22 cellular contexts compared by ENCODE assay signal in the genomic region with DNA sequence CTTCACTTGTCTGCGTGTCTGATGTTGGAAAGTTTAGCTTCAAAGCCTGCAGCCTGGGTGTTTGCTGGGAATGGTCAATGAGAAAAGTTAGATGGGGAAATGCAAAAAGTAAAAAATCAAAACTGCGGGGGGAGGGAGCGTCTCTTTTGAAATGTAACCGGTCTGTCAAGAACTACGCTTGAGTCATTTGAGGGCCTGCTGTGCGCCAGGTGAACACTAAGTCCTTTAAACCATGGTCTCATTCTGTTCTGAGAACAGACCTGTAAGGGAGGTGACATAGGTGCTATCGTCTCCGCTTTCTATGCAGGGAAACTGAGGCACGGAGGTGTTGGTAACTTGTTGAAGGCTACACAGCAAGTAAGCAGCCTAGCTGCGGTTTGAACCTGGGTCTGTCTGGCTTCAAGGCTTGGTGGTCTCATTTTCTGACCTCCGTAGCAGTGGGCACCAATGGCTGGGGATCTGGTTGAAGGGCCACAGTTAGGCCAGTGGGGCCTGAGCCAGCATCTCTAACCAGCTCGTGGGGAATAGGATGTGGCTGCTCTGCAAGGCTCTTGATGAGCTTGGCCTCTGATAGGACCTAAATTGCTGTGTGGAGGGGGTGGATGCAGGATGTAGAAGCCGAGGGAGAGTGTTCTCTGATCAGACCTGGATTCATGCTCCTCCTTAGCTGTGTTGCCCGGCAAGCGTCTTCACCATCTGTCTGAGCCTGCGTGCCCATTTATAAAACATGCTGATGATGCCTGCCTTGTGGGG. TPM values are rescaled to one million over a fixed set of nuclear protein-coding genes. Genes with fewer than 3 reads are reported as not detected.
A peak's percentile ranks its signal among the peaks of the same experiment; 100 is the strongest.
DNase-seq lines count a peak whose midpoint lies in the region; ATAC-seq and TF ChIP-seq lines count a peak whose summit lies in the region.
"Had no signal": no experiment of that assay in that cellular context is flagged by ENCODE, and none has a peak within 500 bp of the region (broad histone marks: within the 10 kb centered on the region; RNA-seq: fewer than 3 reads in every experiment).

No MANE protein-coding gene starts in this region.

- DNase-seq in endodermal cell, result peak; percentile 68
- no peak for DNase-seq in SIG-M5 (lab: John Stamatoyannopoulos, UW)
- no peak for DNase-seq in natural killer cell treated with Interleukin-12 subunit alpha and Interleukin-12 subunit beta and Interleukin-15 and Interleukin-18, amount 100 ng/mL, for 72 hours (ENCODE audit: low spot score)
- no peak for DNase-seq in cardiac septum (ENCODE audit: low spot score)
- DNase-seq: BE2C; CD4-positive, CD25-positive, alpha-beta regulatory T cell; COR-L47; DMS 273 treated with DMSO at 0.1 percent for 48 hours; DND-41; MV-4-11; NCI-H1694 treated with DMSO at 0.1 percent for 48 hours; NCI-H2107; NCI-H2227 treated with DMSO at 0.1 percent for 48 hours; NCI-H510A treated with DMSO at 0.1 percent for 48 hours; NCI-H774; SHP77 had no signal

- H3K9ac ChIP-seq in HUES48 (ENCODE audit: low read depth, low read length), result no peak overlapping the region
- no peak overlapping the region for H3K9ac ChIP-seq in endodermal cell (ENCODE audit: extremely low read depth, low read length, poor library complexity, severe bottlenecking)
- no peak overlapping the region for H3K9ac ChIP-seq in iPS-18a (ENCODE audit: low read length)
- no peak overlapping the region for H3K9ac ChIP-seq in parathyroid adenoma
- H3K9ac ChIP-seq: KMS-11 had no signal

- H3K9me3 Mint-ChIP-seq in endodermal cell, result no peaks in the 10 kb centered on the region
- H3K9me3 Mint-ChIP-seq in natural killer cell treated with Interleukin-12 subunit alpha and Interleukin-12 subunit beta and Interleukin-15 and Interleukin-18, amount 100 ng/mL, for 72 hours, result no peaks in the 10 kb centered on the region
- H3K9me3 Mint-ChIP-seq: CD4-positive, CD25-positive, alpha-beta regulatory T cell had no signal

- H3K27me3 Mint-ChIP-seq in endodermal cell (ENCODE audit: insufficient read depth), result no peaks in the 10 kb centered on the region
- H3K27me3 Mint-ChIP-seq in natural killer cell treated with Interleukin-12 subunit alpha and Interleukin-12 subunit beta and Interleukin-15 and Interleukin-18, amount 100 ng/mL, for 72 hours, result no peaks in the 10 kb centered on the region
- H3K27me3 Mint-ChIP-seq: CD4-positive, CD25-positive, alpha-beta regulatory T cell had no signal

- H3K27ac ChIP-seq in HUES48 (ENCODE audit: low read depth, low read length) (peak overlapping the region; percentile 62), endodermal cell (ENCODE audit: low read depth, low read length) (no peak overlapping the region), iPS-18a (ENCODE audit: low read length) (no peak overlapping the region), parathyroid adenoma (no peak overlapping the region)
- H3K27ac ChIP-seq: KMS-11 had no signal

- H3K36me3 Mint-ChIP-seq in endodermal cell (ENCODE audit: low read depth), result peaks cover 5% of the 10 kb centered on the region
- no peaks in the 10 kb centered on the region for H3K36me3 Mint-ChIP-seq in natural killer cell treated with Interleukin-12 subunit alpha and Interleukin-12 subunit beta and Interleukin-15 and Interleukin-18, amount 100 ng/mL, for 72 hours

- peaks cover 18% of the 10 kb centered on the region for H3K4me1 Mint-ChIP-seq in endodermal cell
- peaks cover 10 to 13% of the 10 kb centered on the region in 2 donors for H3K4me1 Mint-ChIP-seq in natural killer cell treated with Interleukin-12 subunit alpha and Interleukin-12 subunit beta and Interleukin-15 and Interleukin-18, amount 100 ng/mL, for 72 hours (ENCODE audit: low read depth in 2 of 2)

- no peaks in the 10 kb centered on the region for H3K9me3 ChIP-seq in HUES48 (ENCODE audit: control insufficient read depth, insufficient read depth, low read length)
- no peaks in the 10 kb centered on the region for H3K9me3 ChIP-seq in endodermal cell (ENCODE audit: control insufficient read depth, low read length)
- H3K9me3 ChIP-seq in iPS-18a (ENCODE audit: control insufficient read depth, low read depth, low read length), result no peaks in the 10 kb centered on the region
- H3K9me3 ChIP-seq in parathyroid adenoma (ENCODE audit: control insufficient read depth, low read length), result no peaks in the 10 kb centered on the region
- H3K9me3 ChIP-seq: BE2C had no signal

- H2AFZ ChIP-seq in parathyroid adenoma, result peak overlapping the region; percentile 31

- H3K4me1 ChIP-seq in HUES48 (ENCODE audit: control insufficient read depth, insufficient read depth, low read length) (peaks cover 28% of the 10 kb centered on the region), endodermal cell (ENCODE audit: control insufficient read depth, insufficient read depth, low read length) (no peaks in the 10 kb centered on the region), iPS-18a (ENCODE audit: control insufficient read depth, low read depth, low read length) (peaks cover 23% of the 10 kb centered on the region), parathyroid adenoma (peaks cover 11% of the 10 kb centered on the region)

- H3K4me3 ChIP-seq in HUES48 (ENCODE audit: low read depth, low read length) (0 out of 2 replicates have a peak overlapping the region, but pooled peaks have one; percentile 23), endodermal cell (ENCODE audit: low read length) (no peak overlapping the region), iPS-18a (ENCODE audit: low read length) (peak overlapping the region; percentile 24), parathyroid adenoma (ENCODE audit: low read depth, low read length) (no peak overlapping the region)

- no peaks in the 10 kb centered on the region for H3K79me2 ChIP-seq in parathyroid adenoma

- intact Hi-C loops in cardiac septum (cut with DNase I), result no loop called here

- 82 to 87% methylated on average over 12 to 16 of the region's 16 CpGs for WGBS in endodermal cell (ENCODE audit: insufficient coverage in 1 of 2, insufficient read length in 1 of 2), 2 experiments

- H3K27ac Mint-ChIP-seq in endodermal cell, result peak overlapping the region; percentile 41
- H3K27ac Mint-ChIP-seq in natural killer cell treated with Interleukin-12 subunit alpha and Interleukin-12 subunit beta and Interleukin-15 and Interleukin-18, amount 100 ng/mL, for 72 hours, result peak overlapping the region in 1 of 2 donors; percentile 57
- H3K27ac Mint-ChIP-seq: CD4-positive, CD25-positive, alpha-beta regulatory T cell had no signal

- no peak overlapping the region for H3K4me3 Mint-ChIP-seq in endodermal cell
- no peak overlapping the region for H3K4me3 Mint-ChIP-seq in natural killer cell treated with Interleukin-12 subunit alpha and Interleukin-12 subunit beta and Interleukin-15 and Interleukin-18, amount 100 ng/mL, for 72 hours
- H3K4me3 Mint-ChIP-seq: CD4-positive, CD25-positive, alpha-beta regulatory T cell had no signal

- H3K36me3 ChIP-seq in HUES48 (ENCODE audit: control insufficient read depth, insufficient read depth, low read length) (no peaks in the 10 kb centered on the region), endodermal cell (ENCODE audit: control insufficient read depth, insufficient read depth, low read length) (no peaks in the 10 kb centered on the region), iPS-18a (ENCODE audit: control insufficient read depth, low read depth, low read length) (no peaks in the 10 kb centered on the region), parathyroid adenoma (ENCODE audit: control insufficient read depth, insufficient read depth, low read length) (no peaks in the 10 kb centered on the region)
- H3K36me3 ChIP-seq: BE2C had no signal

- peak overlapping the region; percentile 6 for H3K4me2 ChIP-seq in parathyroid adenoma (ENCODE audit: low read length)
- H3K4me2 ChIP-seq: KMS-11 had no signal

- no peak for ATAC-seq in natural killer cell treated with Interleukin-12 subunit alpha and Interleukin-12 subunit beta and Interleukin-15 and Interleukin-18, amount 100 ng/mL, for 72 hours
- no peak for ATAC-seq in GM19452 (IDR thresholded peaks at IDR 0.05; ENCODE audit: unreplicated experiment)
- ATAC-seq: HCT116 had no signal

- H3K27me3 ChIP-seq in HUES48 (ENCODE audit: control insufficient read depth, insufficient read depth, low read length) (no peaks in the 10 kb centered on the region), endodermal cell (ENCODE audit: control insufficient read depth, insufficient read depth, low read length, poor library complexity, severe bottlenecking) (no peaks in the 10 kb centered on the region), iPS-18a (ENCODE audit: control insufficient read depth, insufficient read depth, low read length) (no peaks in the 10 kb centered on the region), parathyroid adenoma (ENCODE audit: control insufficient read depth, insufficient read depth, low read length) (no peaks in the 10 kb centered on the region)
- H3K27me3 ChIP-seq: BE2C had no signal

- TF ChIP-seq CTCF in endodermal cell (conservative IDR thresholded peaks at IDR 0.05), result no peak
- TF ChIP-seq CTCF in parathyroid adenoma (IDR thresholded peaks at IDR 0.05), result no peak

RNA-seq across cellular contexts. Expression of a gene that starts 41.5 kb away (rescaled TPM):
- total RNA-seq in endodermal cell, result 10 to 100 TPM; 50.9 to 53.5 TPM
- 51.3 TPM for polyA plus RNA-seq in endodermal cell (2013, experiment 1 of 2)
- polyA plus RNA-seq in endodermal cell (2013, experiment 2 of 2), result 55.3 TPM
- 10 to 100 TPM; 49.9 to 92.0 TPM for total RNA-seq in natural killer cell treated with Interleukin-12 subunit alpha and Interleukin-12 subunit beta and Interleukin-15 and Interleukin-18, amount 100 ng/mL, for 72 hours
- 42.3 TPM for total RNA-seq in cardiac septum

RNA-seq across cellular contexts. Expression of a gene that starts 41.8 kb away (rescaled TPM):
- total RNA-seq in endodermal cell, result 10 to 100 TPM; 32.0 to 39.8 TPM
- polyA plus RNA-seq in endodermal cell (2013, experiment 1 of 2), result 30.8 TPM
- polyA plus RNA-seq in endodermal cell (2013, experiment 2 of 2), result 29.5 TPM
- 10 to 100 TPM; 38.9 to 39.2 TPM for total RNA-seq in natural killer cell treated with Interleukin-12 subunit alpha and Interleukin-12 subunit beta and Interleukin-15 and Interleukin-18, amount 100 ng/mL, for 72 hours
- 47.1 TPM for total RNA-seq in cardiac septum

Comparison
In these comparisons a context has a peak if more than half of its experiments do, and no peak if none do; other contexts are left out.
1. H3K4me3 ChIP-seq: peak in HUES48 (single experiment) and iPS-18a (single experiment); none in endodermal cell (single experiment) and parathyroid adenoma (single experiment).